19 cellular contexts compared by ENCODE assay signal in genomic region chr15:61584410-61584809, GRCh38.
DNase-seq lines count a peak whose midpoint lies in the region; ATAC-seq and TF ChIP-seq lines count a peak whose summit lies in the region.
"Had no signal": no experiment of that assay in that cellular context is flagged by ENCODE, and none has a peak within 500 bp of the region (broad histone marks: within the 10 kb centered on the region; RNA-seq: fewer than 3 reads in every experiment).

No MANE protein-coding gene starts in this region.

- CTCF ChIA-PET in HEK293 (lab: Yijun Ruan, JAX), result no interaction called here

- DNase-seq in NB4 (ENCODE audit: low read depth), result peak; percentile 20
- peak; percentile 5 for DNase-seq in astrocyte of the spinal cord (ENCODE audit: low read depth, low spot score)
- no peak for DNase-seq in left lobe of liver (ENCODE audit: low spot score)
- DNase-seq in SKM-1 (lab: John Stamatoyannopoulos, UW; ENCODE audit: unreplicated experiment), result no peak
- no peak for DNase-seq in GM19240 (ENCODE audit: insufficient read length, low spot score)
- DNase-seq in G401 (ENCODE audit: low spot score), result no peak
- DNase-seq: activated CD8-positive, alpha-beta T cell treated with anti-CD3 and anti-CD28 coated beads, Interleukin-2, amount 10 ng/mL, durations not matched to agents 7 days and 5 days; activated naive CD8-positive, alpha-beta T cell treated with anti-CD3 and anti-CD28 coated beads, Interleukin-2, amount 10 ng/mL, durations not matched to agents 7 days and 5 days; BE2C; central memory CD4-positive, alpha-beta T cell; effector CD4-positive, alpha-beta T cell; hippocampal formation; kidney; midbrain; NCI-H2227 treated with DMSO at 0.1 percent for 48 hours; stimulated activated CD4-positive, alpha-beta T cell treated with anti-CD3 and anti-CD28 coated beads, Interleukin-12 subunit alpha, Interleukin-12 subunit beta, amount 100 ng/mL, for 4 hours had no signal

- no peaks in the 10 kb centered on the region for H3K4me1 ChIP-seq in HEK293 (ENCODE audit: control insufficient read depth, insufficient read depth, low read length)
- H3K4me1 ChIP-seq: BE2C had no signal

- in situ Hi-C loops in astrocyte of the spinal cord (cut with HindIII; ENCODE audit: low sequenced_read_pairs), result no loop called here
- in situ Hi-C loops in G401 (cut with HindIII; ENCODE audit: low sequenced_read_pairs), result no loop called here

- H3K4me3 ChIP-seq in HEK293 (ENCODE audit: low read depth, low read length) (no peak overlapping the region), NB4 (ENCODE audit: low read depth, low read length) (no peak overlapping the region), astrocyte of the spinal cord (ENCODE audit: low read depth, low read length) (no peak overlapping the region)

- no peak for TF ChIP-seq POLR2A in NB4 (IDR thresholded peaks at IDR 0.05; ENCODE audit: extremely low read depth, insufficient read length)

- no peak for TF ChIP-seq CTCF in HEK293 (tag by site-specific recombination; IDR thresholded peaks at IDR 0.05)
- no peak for TF ChIP-seq CTCF in NB4 (IDR thresholded peaks at IDR 0.05; ENCODE audit: low read depth, low read length)
- TF ChIP-seq CTCF in astrocyte of the spinal cord (IDR thresholded peaks at IDR 0.05; ENCODE audit: low read depth, low read length), result no peak

- no peaks in the 10 kb centered on the region for H3K9me3 ChIP-seq in HEK293 (ENCODE audit: control insufficient read depth, insufficient read depth, low read depth, low read length)
- H3K9me3 ChIP-seq: BE2C had no signal

- no peak overlapping the region for H3K27ac ChIP-seq in HEK293 (ENCODE audit: extremely low read depth, low read depth, low read length)
- H3K27ac ChIP-seq: KMS-11 had no signal

- H3K36me3 ChIP-seq in HEK293 (ENCODE audit: control insufficient read depth in 2 of 2, insufficient read depth in 1 of 2, low read length in 2 of 2), result no peaks in the 10 kb centered on the region
- H3K36me3 ChIP-seq: BE2C had no signal

- ATAC-seq in left lobe of liver, result peak; percentile 36
- ATAC-seq: activated CD8-positive, alpha-beta T cell treated with anti-CD3 and anti-CD28 coated beads, Interleukin-2, amount 10 ng/mL, durations not matched to agents 7 days and 5 days; stimulated activated memory B cell treated with anti-CD40 and anti-IgM and Interleukin-4, amounts not matched to agents 10 μg/mL and 1 μg/mL and 100 μg/mL, for 72 hours had no signal

- POLR2A ChIA-PET in HEK293 (lab: Yijun Ruan, JAX), result no interaction called here

TF ChIP-seq in HEK293, 187 proteins besides CTCF, POLR2A, EP300 and RAD21:
- no peak for TF ChIP-seq ZNF266 (tag by site-specific recombination; IDR thresholded peaks at IDR 0.05; ENCODE audit: low read depth)
- TF ChIP-seq, protein P1, sequence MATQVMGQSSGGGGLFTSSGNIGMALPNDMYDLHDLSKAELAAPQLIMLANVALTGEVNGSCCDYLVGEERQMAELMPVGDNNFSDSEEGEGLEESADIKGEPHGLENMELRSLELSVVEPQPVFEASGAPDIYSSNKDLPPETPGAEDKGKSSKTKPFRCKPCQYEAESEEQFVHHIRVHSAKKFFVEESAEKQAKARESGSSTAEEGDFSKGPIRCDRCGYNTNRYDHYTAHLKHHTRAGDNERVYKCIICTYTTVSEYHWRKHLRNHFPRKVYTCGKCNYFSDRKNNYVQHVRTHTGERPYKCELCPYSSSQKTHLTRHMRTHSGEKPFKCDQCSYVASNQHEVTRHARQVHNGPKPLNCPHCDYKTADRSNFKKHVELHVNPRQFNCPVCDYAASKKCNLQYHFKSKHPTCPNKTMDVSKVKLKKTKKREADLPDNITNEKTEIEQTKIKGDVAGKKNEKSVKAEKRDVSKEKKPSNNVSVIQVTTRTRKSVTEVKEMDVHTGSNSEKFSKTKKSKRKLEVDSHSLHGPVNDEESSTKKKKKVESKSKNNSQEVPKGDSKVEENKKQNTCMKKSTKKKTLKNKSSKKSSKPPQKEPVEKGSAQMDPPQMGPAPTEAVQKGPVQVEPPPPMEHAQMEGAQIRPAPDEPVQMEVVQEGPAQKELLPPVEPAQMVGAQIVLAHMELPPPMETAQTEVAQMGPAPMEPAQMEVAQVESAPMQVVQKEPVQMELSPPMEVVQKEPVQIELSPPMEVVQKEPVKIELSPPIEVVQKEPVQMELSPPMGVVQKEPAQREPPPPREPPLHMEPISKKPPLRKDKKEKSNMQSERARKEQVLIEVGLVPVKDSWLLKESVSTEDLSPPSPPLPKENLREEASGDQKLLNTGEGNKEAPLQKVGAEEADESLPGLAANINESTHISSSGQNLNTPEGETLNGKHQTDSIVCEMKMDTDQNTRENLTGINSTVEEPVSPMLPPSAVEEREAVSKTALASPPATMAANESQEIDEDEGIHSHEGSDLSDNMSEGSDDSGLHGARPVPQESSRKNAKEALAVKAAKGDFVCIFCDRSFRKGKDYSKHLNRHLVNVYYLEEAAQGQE (tag by site-specific recombination; IDR thresholded peaks at IDR 0.05), result peak; percentile 69; the same call in 1 of the 2 replicates

Comparison
In these comparisons a context has a peak if more than half of its experiments do, and no peak if none do; other contexts are left out.
1. DNase-seq: peak in NB4 (single experiment) and astrocyte of the spinal cord (single experiment); none in left lobe of liver (single experiment), SKM-1 (single experiment), GM19240 (single experiment) and G401 (single experiment).